ENCODE assay signal across 9 cellular contexts in the genomic region with DNA sequence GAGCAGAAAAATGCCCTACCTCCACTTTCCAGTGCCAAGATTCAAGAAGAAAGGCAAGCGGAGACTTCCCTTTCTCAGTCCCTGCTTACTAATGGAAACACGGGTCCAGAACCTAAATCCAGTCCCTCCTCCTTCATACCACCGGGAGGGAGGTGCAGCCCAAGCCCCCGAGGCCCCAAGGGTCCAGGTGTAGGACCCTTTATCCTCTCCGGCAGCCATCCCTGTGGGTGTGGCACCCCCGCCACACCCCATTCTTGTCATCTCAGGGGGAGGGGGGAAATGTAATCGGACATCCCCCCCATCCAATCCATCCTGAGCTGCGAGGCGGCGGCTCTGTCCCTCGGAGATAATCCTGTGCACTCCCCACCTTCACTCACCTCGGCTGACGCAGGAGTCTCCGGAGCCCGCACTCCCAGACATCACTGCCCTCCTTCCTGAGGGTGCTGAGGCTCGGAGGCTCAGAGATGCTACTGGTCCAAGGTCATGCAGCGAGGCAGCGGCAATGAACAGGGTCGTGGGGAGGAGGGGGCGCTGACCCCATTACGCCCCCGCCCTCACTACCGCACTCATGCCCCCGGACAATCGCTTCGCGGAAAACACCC. TPM values are rescaled to one million over a fixed set of nuclear protein-coding genes. Genes with fewer than 3 reads are reported as not detected.
DNase-seq lines count a peak whose midpoint lies in the region; ATAC-seq, FAIRE-seq and TF ChIP-seq lines count a peak whose summit lies in the region.
"Had no signal": no experiment of that assay in that cellular context is flagged by ENCODE, and none has a peak within 500 bp of the region (broad histone marks: within the 10 kb centered on the region; RNA-seq: fewer than 3 reads in every experiment).

No MANE protein-coding gene starts in this region.

- TF ChIP-seq POLR2A in K562 (conservative IDR thresholded peaks at IDR 0.05) = no peak

- POLR2A ChIA-PET in K562 (lab: Yijun Ruan, JAX) = interaction anchor here (0.6 to 1.1 kb wide), 4 partner anchors 9 to 1995 kb away, joined by 3 to 5 read pairs (median 4); no protein-coding TSS in a partner anchor

- ATAC-seq in K562 (peak; percentile 68), lung (ENCODE audit: insufficient read depth, low FRiP score) (no peak), upper lobe of right lung (no peak), HG02678 (IDR thresholded peaks at IDR 0.05; ENCODE audit: unreplicated experiment) (no peak), GM18867 (IDR thresholded peaks at IDR 0.05; ENCODE audit: unreplicated experiment) (no peak)

- H3K4me1 ChIP-seq in BLaER1 (peaks cover 70% of the 10 kb centered on the region), K562 (replicated peaks in 1 of 2; ENCODE audit: control insufficient read depth in 2 of 2, insufficient read depth in 2 of 2, low read length in 2 of 2) (peaks cover 9 to 42% of the 10 kb centered on the region in 2 experiments; a peak in 3 of 5 replicates), lung (ENCODE audit: control insufficient read depth in 2 of 2, insufficient read depth in 2 of 2, low read length in 2 of 2) (peaks cover 0 to 9% of the 10 kb centered on the region in 2 donors), upper lobe of right lung (peaks cover 19% of the 10 kb centered on the region)

- H4K20me1 ChIP-seq in BLaER1 = peaks cover 49% of the 10 kb centered on the region
- no peaks in the 10 kb centered on the region for H4K20me1 ChIP-seq in K562 (replicated peaks; ENCODE audit: control insufficient read depth, insufficient read depth, low read length)

- TF ChIP-seq CTCF in HL-60 (IDR thresholded peaks at IDR 0.05; ENCODE audit: insufficient read depth, low read length) = no peak
- TF ChIP-seq CTCF in K562 (IDR thresholded peaks at IDR 0.05 in 2 of 3, conservative IDR thresholded peaks at IDR 0.05 in 1 of 3; ENCODE audit: insufficient read depth in 2 of 3, low read depth in 1 of 3, low read length in 3 of 3) = no peak
- TF ChIP-seq CTCF in lung (IDR thresholded peaks at IDR 0.05; ENCODE audit: control extremely low read depth, extremely low read depth) = no peak
- no peak for TF ChIP-seq CTCF in upper lobe of right lung (IDR thresholded peaks at IDR 0.05)

- TSS peak; percentile 58 for BruUV-seq in K562 (replicated peaks; lab: Mats Ljungman, UMichigan)

- in situ Hi-C loops in K562 (cut with MboI) = no loop called here

- H3K27me3 ChIP-seq in BLaER1 (no peaks in the 10 kb centered on the region), HL-60 (ENCODE audit: insufficient read depth, poor library complexity, severe bottlenecking) (no peaks in the 10 kb centered on the region), K562 (ENCODE audit: control insufficient read depth in 2 of 2, insufficient read depth in 2 of 2, low read length in 2 of 2) (no peaks in the 10 kb centered on the region), lung (ENCODE audit: control insufficient read depth, insufficient read depth) (no peaks in the 10 kb centered on the region), upper lobe of right lung (no peaks in the 10 kb centered on the region)

- WGBS in K562 (ENCODE audit: insufficient coverage, low coverage, missing lambda C conversion rate) = 5% methylated on average over 11 of the region's 27 CpGs
- whole genome bisulfite sequencing in lung, 2 donors = 4 to 6% methylated on average over 27 of the region's 27 CpGs

- H3K4me2 ChIP-seq in BLaER1 = peak overlapping the region; percentile 99
- H3K4me2 ChIP-seq in K562 (ENCODE audit: insufficient read depth, low read length) = peak overlapping the region; percentile 81

- CTCF ChIA-PET in K562 (lab: Yijun Ruan, JAX; ENCODE audit: low intra/inter-chr PET ratio) = no interaction called here

- H3K27ac ChIP-seq in BLaER1 (peak overlapping the region; percentile 96), HL-60 (replicated peaks) (peak overlapping the region; percentile 52), K562 (ENCODE audit: extremely low read depth, low read depth, low read length) (peak overlapping the region; percentile 66; the same call in 2 of the 3 replicates), lung (ENCODE audit: low read depth in 1 of 2, low read length in 1 of 2) (no peak overlapping the region), upper lobe of right lung (peak overlapping the region; percentile 36)

- H3K4me3 ChIP-seq in BLaER1 (peak overlapping the region; percentile 78), HL-60 (replicated peaks; ENCODE audit: insufficient read depth, low read length) (peak overlapping the region; percentile 99), K562 (peak overlapping the region; percentile 60), lung (peak overlapping the region; percentile 66), upper lobe of right lung (peak overlapping the region; percentile 69)

- H2AFZ ChIP-seq in K562 (ENCODE audit: low read depth, low read length) = peak overlapping the region; percentile 89

- TF ChIP-seq EP300 in K562 (IDR thresholded peaks at IDR 0.05; ENCODE audit: low read length) = no peak

- DNase-seq in HL-60 (ENCODE audit: low read depth in 1 of 2, low spot score in 1 of 2) (no peak), K562 (ENCODE audit: extremely low read depth in 1 of 4, low spot score in 3 of 4) (peak; percentile 41 to 78 (median 59)), lung (ENCODE audit: low spot score) (no peak), upper lobe of right lung (no peak), foreskin melanocyte (no peak)

- H3K9ac ChIP-seq in BLaER1 (peak overlapping the region; percentile 96), K562 (ENCODE audit: insufficient read depth in 1 of 2, low read depth in 2 of 2, low read length in 2 of 2) (peak overlapping the region; percentile 59 to 88; a peak in 3 of 4 replicates)

- intact Hi-C loops in K562 (cut with micrococcal nuclease) = no loop called here
- intact Hi-C loops in upper lobe of right lung (cut with DNase I) = no loop called here

- H3K36me3 ChIP-seq in BLaER1 = peaks cover 4% of the 10 kb centered on the region
- H3K36me3 ChIP-seq in K562 (ENCODE audit: control insufficient read depth, insufficient read depth, low read length) = peaks cover 13% of the 10 kb centered on the region; the same call in 2 of the 3 replicates
- no peaks in the 10 kb centered on the region for H3K36me3 ChIP-seq in lung (ENCODE audit: control insufficient read depth in 2 of 2, insufficient read depth in 2 of 2, low read length in 2 of 2)
- no peaks in the 10 kb centered on the region for H3K36me3 ChIP-seq in upper lobe of right lung

- peak; percentile 48 for FAIRE-seq in K562 (lab: Jason Lieb, UNC)

- no peak for TF ChIP-seq RAD21 in K562 (CRISPR knock-in tag; conservative IDR thresholded peaks at IDR 0.05 in 1 of 2, IDR thresholded peaks at IDR 0.05 in 1 of 2)

- H3K9me1 ChIP-seq in K562 (ENCODE audit: control insufficient read depth, insufficient read depth, low read length) = no peaks in the 10 kb centered on the region

- peaks cover 27% of the 10 kb centered on the region for H3K79me2 ChIP-seq in K562 (ENCODE audit: control insufficient read depth, insufficient read depth, low read length)

- H3K9me3 ChIP-seq in BLaER1 = no peaks in the 10 kb centered on the region
- H3K9me3 ChIP-seq in K562 (replicated peaks; ENCODE audit: control insufficient read depth, insufficient read depth, low read depth, low read length) = no peaks in the 10 kb centered on the region
- H3K9me3 ChIP-seq in lung (ENCODE audit: control insufficient read depth in 2 of 2, insufficient read depth in 1 of 2, low read length in 1 of 2) = no peaks in the 10 kb centered on the region
- H3K9me3 ChIP-seq in upper lobe of right lung = no peaks in the 10 kb centered on the region

RNA-seq across cellular contexts. Expression of a gene that starts 0.6 kb away (rescaled TPM):
- 2.9 and 14.4 TPM in 2 replicates for total RNA-seq in K562 (2011; cell fraction: chromatin; rRNA removed; ENCODE audit: low replicate concordance)
- total RNA-seq in K562 (2011; cell fraction: nucleolus; rRNA removed) = 19.0 and 21.1 TPM in 2 replicates
- 11.5 and 13.1 TPM in 2 replicates for total RNA-seq in K562 (2011; cell fraction: nucleoplasm; rRNA removed)
- total RNA-seq in K562 (2014; rRNA removed) = 65.7 and 101 TPM in 2 replicates
- 12.2 and 16.3 TPM in 2 replicates for total RNA-seq in K562 (2014; rRNA removed; fragmentation: Illumina TruSeq; extraction: Trizol)
- total RNA-seq in K562 (2015; rRNA removed; fragmentation: Illumina TruSeq; extraction: Trizol) = 34.5 and 35.8 TPM in 2 replicates
- 70.6 and 79.9 TPM in 2 replicates for total RNA-seq in K562 (2021)
- 22.8 and 42.8 TPM in 2 replicates for polyA plus RNA-seq in K562 (2011; rRNA removed)
- polyA plus RNA-seq in K562 (2011; cell fraction: cytosol; rRNA removed) = 58.3 and 121 TPM in 2 replicates
- 36.6 TPM in 2 replicates for polyA plus RNA-seq in K562 (2011; cell fraction: nucleus; rRNA removed)
- 27.7 and 47.5 TPM in 2 replicates for polyA plus RNA-seq in K562 (2012)
- 23.4 and 63.9 TPM in 2 replicates for polyA plus RNA-seq in K562 (2014; fragmentation: Illumina TruSeq; extraction: Trizol)
- 1 to 10 TPM; 1.4 to 4.9 TPM for polyA plus RNA-seq in K562 (2014; fragmentation: Nextera tagmentation; extraction: Ambion mirVana)
- 37.2 and 53.4 TPM in 2 replicates for polyA plus RNA-seq in K562 (2014; rRNA removed)
- polyA minus RNA-seq in K562 (2011; rRNA and poly(A)+ RNA removed) = 11.5 and 16.8 TPM in 2 replicates
- 37.8 and 38.8 TPM in 2 replicates for polyA minus RNA-seq in K562 (2011; cell fraction: cytosol; rRNA and poly(A)+ RNA removed)
- polyA minus RNA-seq in K562 (2011; cell fraction: nucleus; rRNA and poly(A)+ RNA removed) = 6.7 and 13.6 TPM in 2 replicates
- 10 to 100 TPM in 1 of 2 donors, 1 to 10 TPM in 1; 8.6 to 53.7 TPM for total RNA-seq in lung
- 10 to 100 TPM; 34.1 to 36.1 TPM for polyA plus RNA-seq in lung
- 23.3 TPM for total RNA-seq in upper lobe of right lung

RNA-seq across cellular contexts. Expression of a gene that starts 14.3 kb away (rescaled TPM):
- total RNA-seq in K562 (2011; cell fraction: chromatin; rRNA removed; ENCODE audit: low replicate concordance) = 0.23 TPM in 1 of 2 replicates, not detected in the other
- total RNA-seq in K562 (2011; cell fraction: nucleolus; rRNA removed) = 0.26 TPM in 1 of 2 replicates, not detected in the other
- total RNA-seq in K562 (2011; cell fraction: nucleoplasm; rRNA removed) = not detected in 2 replicates
- total RNA-seq in K562 (2014; rRNA removed) = not detected in 2 replicates
- total RNA-seq in K562 (2014; rRNA removed; fragmentation: Illumina TruSeq; extraction: Trizol) = not detected in 2 replicates
- not detected in 2 replicates for total RNA-seq in K562 (2015; rRNA removed; fragmentation: Illumina TruSeq; extraction: Trizol)
- total RNA-seq in K562 (2021) = not detected in 2 replicates
- 0.04 TPM in 1 of 2 replicates, not detected in the other for polyA plus RNA-seq in K562 (2011; rRNA removed)
- polyA plus RNA-seq in K562 (2011; cell fraction: cytosol; rRNA removed) = 0.06 TPM in 1 of 2 replicates, not detected in the other
- polyA plus RNA-seq in K562 (2011; cell fraction: nucleus; rRNA removed) = 0.08 and 0.24 TPM in 2 replicates
- polyA plus RNA-seq in K562 (2012) = 0.04 TPM in 1 of 2 replicates, not detected in the other
- polyA plus RNA-seq in K562 (2014; fragmentation: Illumina TruSeq; extraction: Trizol) = not detected in 2 replicates
- not detected for polyA plus RNA-seq in K562 (2014; fragmentation: Nextera tagmentation; extraction: Ambion mirVana)
- not detected in 2 replicates for polyA plus RNA-seq in K562 (2014; rRNA removed)
- polyA minus RNA-seq in K562 (2011; rRNA and poly(A)+ RNA removed) = not detected in 2 replicates
- not detected in 2 replicates for polyA minus RNA-seq in K562 (2011; cell fraction: cytosol; rRNA and poly(A)+ RNA removed)
- 0.27 TPM in 1 of 2 replicates, not detected in the other for polyA minus RNA-seq in K562 (2011; cell fraction: nucleus; rRNA and poly(A)+ RNA removed)
- 10 to 100 TPM; 11.7 to 15.5 TPM for total RNA-seq in lung
- 10 to 100 TPM in 1 of 2 donors, 1 to 10 TPM in 1; 9.6 to 11.9 TPM for polyA plus RNA-seq in lung
- 0.46 TPM for total RNA-seq in upper lobe of right lung

RNA-seq across cellular contexts. Expression of a gene that starts 19.6 kb away (rescaled TPM):
- 5.7 and 16.6 TPM in 2 replicates for total RNA-seq in K562 (2011; cell fraction: chromatin; rRNA removed; ENCODE audit: low replicate concordance)
- total RNA-seq in K562 (2011; cell fraction: nucleolus; rRNA removed) = 24.5 and 25.4 TPM in 2 replicates
- 11.9 and 14.2 TPM in 2 replicates for total RNA-seq in K562 (2011; cell fraction: nucleoplasm; rRNA removed)
- total RNA-seq in K562 (2014; rRNA removed) (59.3 and 78.6 TPM in 2 replicates), K562 (2014; rRNA removed; fragmentation: Illumina TruSeq; extraction: Trizol) (11.4 and 15.0 TPM in 2 replicates), K562 (2015; rRNA removed; fragmentation: Illumina TruSeq; extraction: Trizol) (36.0 and 36.5 TPM in 2 replicates), K562 (2021) (61.7 and 70.8 TPM in 2 replicates), lung (100 to 1,000 TPM in 1 of 2 donors, 10 to 100 TPM in 1; 35.9 to 113 TPM), upper lobe of right lung (94.6 TPM)
- polyA plus RNA-seq in K562 (2011; rRNA removed) (12.7 and 14.7 TPM in 2 replicates), K562 (2014; fragmentation: Illumina TruSeq; extraction: Trizol) (24.9 and 30.8 TPM in 2 replicates), K562 (2014; fragmentation: Nextera tagmentation; extraction: Ambion mirVana) (under 1 TPM; 0.17 to 0.20 TPM), K562 (2014; rRNA removed) (26.1 and 28.9 TPM in 2 replicates), lung (10 to 100 TPM; 72.9 to 85.8 TPM)
- 17.4 and 30.9 TPM in 2 replicates for polyA plus RNA-seq in K562 (2011; cell fraction: cytosol; rRNA removed)
- polyA plus RNA-seq in K562 (2011; cell fraction: nucleus; rRNA removed) = 9.2 and 12.8 TPM in 2 replicates
- 40.5 and 47.1 TPM in 2 replicates for polyA plus RNA-seq in K562 (2012)
- 26.8 and 27.1 TPM in 2 replicates for polyA minus RNA-seq in K562 (2011; rRNA and poly(A)+ RNA removed)
- polyA minus RNA-seq in K562 (2011; cell fraction: cytosol; rRNA and poly(A)+ RNA removed) = 27.7 and 39.7 TPM in 2 replicates
- 8.3 and 14.2 TPM in 2 replicates for polyA minus RNA-seq in K562 (2011; cell fraction: nucleus; rRNA and poly(A)+ RNA removed)

RNA-seq across cellular contexts. Expression of a gene that starts 29.2 kb away (rescaled TPM):
- 36.8 and 73.0 TPM in 2 replicates for total RNA-seq in K562 (2011; cell fraction: chromatin; rRNA removed; ENCODE audit: low replicate concordance)
- 29.3 and 39.4 TPM in 2 replicates for total RNA-seq in K562 (2011; cell fraction: nucleolus; rRNA removed)
- total RNA-seq in K562 (2011; cell fraction: nucleoplasm; rRNA removed) = 29.4 and 38.9 TPM in 2 replicates
- total RNA-seq in K562 (2014; rRNA removed) = 11.5 and 16.1 TPM in 2 replicates
- total RNA-seq in K562 (2014; rRNA removed; fragmentation: Illumina TruSeq; extraction: Trizol) = 5.9 and 7.2 TPM in 2 replicates
- 7.8 and 9.3 TPM in 2 replicates for total RNA-seq in K562 (2015; rRNA removed; fragmentation: Illumina TruSeq; extraction: Trizol)
- 31.4 and 35.7 TPM in 2 replicates for total RNA-seq in K562 (2021)
- 9.5 and 25.1 TPM in 2 replicates for polyA plus RNA-seq in K562 (2011; rRNA removed)
- polyA plus RNA-seq in K562 (2011; cell fraction: cytosol; rRNA removed) = 23.7 and 24.0 TPM in 2 replicates
- 72.5 and 91.0 TPM in 2 replicates for polyA plus RNA-seq in K562 (2011; cell fraction: nucleus; rRNA removed)
- polyA plus RNA-seq in K562 (2012) = 30.3 and 35.0 TPM in 2 replicates
- 25.8 and 30.6 TPM in 2 replicates for polyA plus RNA-seq in K562 (2014; fragmentation: Illumina TruSeq; extraction: Trizol)
- polyA plus RNA-seq in K562 (2014; fragmentation: Nextera tagmentation; extraction: Ambion mirVana) = 1 to 10 TPM; 2.3 to 3.1 TPM
- polyA plus RNA-seq in K562 (2014; rRNA removed) = 22.9 and 26.3 TPM in 2 replicates
- polyA minus RNA-seq in K562 (2011; rRNA and poly(A)+ RNA removed) = 8.0 and 11.6 TPM in 2 replicates
- 14.5 and 27.7 TPM in 2 replicates for polyA minus RNA-seq in K562 (2011; cell fraction: cytosol; rRNA and poly(A)+ RNA removed)
- polyA minus RNA-seq in K562 (2011; cell fraction: nucleus; rRNA and poly(A)+ RNA removed) = 9.7 and 15.1 TPM in 2 replicates
- total RNA-seq in lung = 10 to 100 TPM; 65.7 to 88.5 TPM
- polyA plus RNA-seq in lung = 10 to 100 TPM; 47.9 to 68.4 TPM
- total RNA-seq in upper lobe of right lung = 136 TPM

RNA-seq across cellular contexts. Expression of a gene that starts 34.4 kb away (rescaled TPM):
- total RNA-seq in K562 (2011; cell fraction: chromatin; rRNA removed; ENCODE audit: low replicate concordance) = 0.19 TPM in 1 of 2 replicates, not detected in the other
- total RNA-seq in K562 (2011; cell fraction: nucleolus; rRNA removed) = 0.17 TPM in 1 of 2 replicates, not detected in the other
- total RNA-seq in K562 (2011; cell fraction: nucleoplasm; rRNA removed) = not detected in 2 replicates
- not detected in 2 replicates for total RNA-seq in K562 (2014; rRNA removed)
- not detected in 2 replicates for total RNA-seq in K562 (2014; rRNA removed; fragmentation: Illumina TruSeq; extraction: Trizol)
- total RNA-seq in K562 (2015; rRNA removed; fragmentation: Illumina TruSeq; extraction: Trizol) = not detected in 2 replicates
- 0.07 TPM in 1 of 2 replicates, not detected in the other for total RNA-seq in K562 (2021)
- polyA plus RNA-seq in K562 (2011; rRNA removed) = not detected in 2 replicates
- polyA plus RNA-seq in K562 (2011; cell fraction: cytosol; rRNA removed) = 0.03 TPM in 1 of 2 replicates, not detected in the other
- 0.07 and 0.21 TPM in 2 replicates for polyA plus RNA-seq in K562 (2011; cell fraction: nucleus; rRNA removed)
- 0.22 and 0.62 TPM in 2 replicates for polyA plus RNA-seq in K562 (2012)
- polyA plus RNA-seq in K562 (2014; fragmentation: Illumina TruSeq; extraction: Trizol) = 0.03 TPM in 1 of 2 replicates, not detected in the other
- not detected for polyA plus RNA-seq in K562 (2014; fragmentation: Nextera tagmentation; extraction: Ambion mirVana)
- not detected in 2 replicates for polyA plus RNA-seq in K562 (2014; rRNA removed)
- 0.06 TPM in 1 of 2 replicates, not detected in the other for polyA minus RNA-seq in K562 (2011; rRNA and poly(A)+ RNA removed)
- not detected in 2 replicates for polyA minus RNA-seq in K562 (2011; cell fraction: cytosol; rRNA and poly(A)+ RNA removed)
- polyA minus RNA-seq in K562 (2011; cell fraction: nucleus; rRNA and poly(A)+ RNA removed) = 0.13 TPM in 1 of 2 replicates, not detected in the other
- 10 to 100 TPM; 23.0 to 28.3 TPM for total RNA-seq in lung
- polyA plus RNA-seq in lung = 10 to 100 TPM; 11.4 to 16.8 TPM
- 33.7 TPM for total RNA-seq in upper lobe of right lung
- total RNA-seq: LHCN-M2 had no signal

Comparison
In these comparisons a context has a peak if more than half of its experiments do, and no peak if none do; other contexts are left out.
1. H3K27ac ChIP-seq: peak in BLaER1 (single experiment), HL-60 (single experiment), K562 (single experiment) and upper lobe of right lung (single experiment); none in lung (0 of 2).
2. DNase-seq: peak in K562 (4 of 4); none in HL-60 (0 of 2), lung (single experiment), upper lobe of right lung (single experiment) and foreskin melanocyte (single experiment).
3. Peak in every context shown above with its lines, with median percentiles within 50 percentile points of each other: H3K4me3 ChIP-seq.